In the genomic region with DNA sequence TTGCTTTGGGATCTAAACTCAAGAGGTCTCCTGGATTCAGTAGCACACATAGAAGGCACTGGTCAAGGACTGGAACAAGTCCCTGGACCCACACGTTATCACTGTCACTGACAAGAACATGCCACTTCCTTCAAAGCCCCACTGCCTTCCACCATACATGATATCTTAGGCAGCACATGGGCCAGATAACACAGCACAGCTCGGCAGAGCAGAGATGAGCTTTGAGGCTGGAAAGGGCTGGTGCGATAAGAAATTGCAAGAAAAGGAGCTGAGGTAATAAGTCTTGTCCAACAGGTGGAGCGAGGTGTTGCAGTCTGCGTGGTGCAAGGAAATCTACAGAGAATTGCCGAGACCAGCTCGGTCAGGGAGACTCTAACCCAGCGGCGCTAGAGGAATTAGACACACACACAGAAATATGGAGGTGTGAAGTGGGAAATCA, we compare ENCODE assay signal across 2 cellular contexts.
TF ChIP-seq lines count a peak whose summit lies in the region.

No MANE protein-coding gene starts in this region.

TF ChIP-seq in A549, 52 proteins besides CTCF, POLR2A, EP300 and RAD21 (continued from another document):
- no peak for TF ChIP-seq HES2 (IDR thresholded peaks at IDR 0.05)
- TF ChIP-seq PBX3 (IDR thresholded peaks at IDR 0.05): no peak
- no peak for TF ChIP-seq CBX2 (IDR thresholded peaks at IDR 0.05; ENCODE audit: borderline replicate concordance, low read depth)
- no peak for TF ChIP-seq HEYL (CRISPR knock-in tag; IDR thresholded peaks at IDR 0.05)
- TF ChIP-seq ZNF302 (CRISPR knock-in tag; IDR thresholded peaks at IDR 0.05): no peak
- TF ChIP-seq REST (IDR thresholded peaks at IDR 0.05): no peak
- TF ChIP-seq ESRRA (IDR thresholded peaks at IDR 0.05; ENCODE audit: borderline replicate concordance, low read length): no peak
- TF ChIP-seq NPAS2 (CRISPR knock-in tag; IDR thresholded peaks at IDR 0.05; ENCODE audit: borderline replicate concordance): no peak
- TF ChIP-seq HOXB5 (CRISPR knock-in tag; IDR thresholded peaks at IDR 0.05): no peak
- no peak for TF ChIP-seq MAZ (IDR thresholded peaks at IDR 0.05; ENCODE audit: borderline replicate concordance, low read depth, low read length)

TF ChIP-seq in HCT116, 20 proteins besides CTCF, POLR2A, EP300 and RAD21 (continued from another document):
- TF ChIP-seq REST (IDR thresholded peaks at IDR 0.05; ENCODE audit: low read depth): no peak
- TF ChIP-seq POLR2AphosphoS5 (IDR thresholded peaks at IDR 0.05; ENCODE audit: low read depth, low read length): no peak
- TF ChIP-seq ELF1 (IDR thresholded peaks at IDR 0.05; ENCODE audit: borderline replicate concordance, low read depth): no peak
